Comparison of ENCODE assay signal across 21 cellular contexts in genomic region chr9:25681270-25681669, GRCh38. TPM values are rescaled to one million over a fixed set of nuclear protein-coding genes. Genes with fewer than 3 reads are reported as not detected.
DNase-seq lines count a peak whose midpoint lies in the region; ATAC-seq and TF ChIP-seq lines count a peak whose summit lies in the region.
"Had no signal": no experiment of that assay in that cellular context is flagged by ENCODE, and none has a peak within 500 bp of the region (broad histone marks: within the 10 kb centered on the region; RNA-seq: fewer than 3 reads in every experiment).

No MANE protein-coding gene starts in this region.

- H3K27ac Mint-ChIP-seq in activated CD4-positive, alpha-beta T cell treated with anti-CD3 and anti-CD28 coated beads for 36 hours: no peak overlapping the region
- H3K27ac Mint-ChIP-seq: activated T-helper 2 cell treated with anti-CD3 and anti-CD28 coated beads, Interferon-gamma antibody, Interleukin-2, Interleukin-4, amounts not matched to agents 10 μg/mL and 5 μg/mL and 100 μg/mL, durations not matched to agents 14 hours and 24 hours and 36 hours; CD4-positive, CD25-positive, alpha-beta regulatory T cell; immature natural killer cell had no signal

- TF ChIP-seq CTCF in fibroblast of the aortic adventitia (IDR thresholded peaks at IDR 0.05; ENCODE audit: insufficient read depth, low read length): no peak

- H3K36me3 Mint-ChIP-seq in activated CD4-positive, alpha-beta T cell treated with anti-CD3 and anti-CD28 coated beads for 36 hours (ENCODE audit: low read depth): no peaks in the 10 kb centered on the region
- H3K36me3 Mint-ChIP-seq: brain; CD4-positive, CD25-positive, alpha-beta regulatory T cell; immature natural killer cell had no signal

- H3K4me3 ChIP-seq in fibroblast of the aortic adventitia (ENCODE audit: low read depth, low read length): no peak overlapping the region

- intact Hi-C loops in activated CD4-positive, alpha-beta T cell treated with anti-CD3 and anti-CD28 coated beads for 36 hours (cut with DNase I, micrococcal nuclease): no loop called here

- DNase-seq in GM04504 (ENCODE audit: low read depth) (peak; percentile 9), amniotic epithelial cell (ENCODE audit: low read depth) (peak; percentile 80), fibroblast of the aortic adventitia (ENCODE audit: low read depth) (peak; percentile 90), stromal cell of bone marrow (ENCODE audit: low read depth) (peak; percentile 85), activated gamma-delta T cell treated with Interleukin-2 at 50 U/mL for 16 hours (no peak), middle frontal gyrus (ENCODE audit: extremely low spot score, low spot score) (no peak)
- DNase-seq in activated naive CD4-positive, alpha-beta T cell treated with Interleukin-2 at 50 U/mL for 16 hours: no peak
- DNase-seq in activated CD4-positive, alpha-beta T cell treated with anti-CD3 and anti-CD28 coated beads for 36 hours: no peak
- DNase-seq: CD4-positive, CD25-positive, alpha-beta regulatory T cell; effector CD4-positive, alpha-beta T cell; immature natural killer cell; NCI-H187 treated with DMSO at 0.1 percent for 48 hours; NCI-H524 treated with DMSO at 0.1 percent for 48 hours; nucleus accumbens; small intestine; stimulated activated naive CD4-positive, alpha-beta T cell; SW 1271 had no signal

- no peak overlapping the region for H3K4me3 Mint-ChIP-seq in activated CD4-positive, alpha-beta T cell treated with anti-CD3 and anti-CD28 coated beads for 36 hours
- H3K4me3 Mint-ChIP-seq: brain; CD4-positive, CD25-positive, alpha-beta regulatory T cell; immature natural killer cell had no signal

- ATAC-seq in activated CD4-positive, alpha-beta T cell treated with anti-CD3 and anti-CD28 coated beads for 36 hours: no peak
- ATAC-seq: Panc1 had no signal

- POLR2A ChIA-PET in activated CD4-positive, alpha-beta T cell treated with anti-CD3 and anti-CD28 coated beads for 36 hours (lab: Charles Lee): no interaction called here

- CTCF ChIA-PET in activated CD4-positive, alpha-beta T cell treated with anti-CD3 and anti-CD28 coated beads for 36 hours (lab: Charles Lee): no interaction called here

- H3K4me1 Mint-ChIP-seq in activated CD4-positive, alpha-beta T cell treated with anti-CD3 and anti-CD28 coated beads for 36 hours: no peaks in the 10 kb centered on the region
- H3K4me1 Mint-ChIP-seq: CD4-positive, CD25-positive, alpha-beta regulatory T cell had no signal

- H3K9me3 Mint-ChIP-seq in activated CD4-positive, alpha-beta T cell treated with anti-CD3 and anti-CD28 coated beads for 36 hours (ENCODE audit: low read depth): peaks cover 3% of the 10 kb centered on the region

- H3K27me3 Mint-ChIP-seq in activated CD4-positive, alpha-beta T cell treated with anti-CD3 and anti-CD28 coated beads for 36 hours: peaks cover 12% of the 10 kb centered on the region
- H3K27me3 Mint-ChIP-seq: CD4-positive, CD25-positive, alpha-beta regulatory T cell had no signal

RNA-seq across cellular contexts. Expression of gene TUSC1, which starts 3.0 kb away (rescaled TPM):
- total RNA-seq in fibroblast of the aortic adventitia (ENCODE audit: low replicate concordance): 10.5 and 11.3 TPM in 2 replicates
- under 1 TPM; 0.59 to 0.79 TPM for total RNA-seq in activated CD4-positive, alpha-beta T cell treated with anti-CD3 and anti-CD28 coated beads for 36 hours
- total RNA-seq: activated CD8-positive, alpha-beta memory T cell treated with anti-CD3 and anti-CD28 coated beads for 36 hours; CD4-positive, CD25-positive, alpha-beta regulatory T cell had no signal

Comparison
In these comparisons a context has a peak if more than half of its experiments do, and no peak if none do; other contexts are left out.
1. DNase-seq: peak in GM04504 (single experiment), amniotic epithelial cell (single experiment), fibroblast of the aortic adventitia (single experiment) and stromal cell of bone marrow (single experiment); none in activated gamma-delta T cell treated with Interleukin-2 at 50 U/mL for 16 hours (single experiment), middle frontal gyrus (single experiment), activated naive CD4-positive, alpha-beta T cell treated with Interleukin-2 at 50 U/mL for 16 hours (single experiment) and activated CD4-positive, alpha-beta T cell treated with anti-CD3 and anti-CD28 coated beads for 36 hours (single experiment).